ENCODE assay signal across 8 cellular contexts in genomic region chr11:407651-408080, GRCh38. TPM values are rescaled to one million over a fixed set of nuclear protein-coding genes. Genes with fewer than 3 reads are reported as not detected.
DNase-seq lines count a peak whose midpoint lies in the region; ATAC-seq, FAIRE-seq and TF ChIP-seq lines count a peak whose summit lies in the region.

No MANE protein-coding gene starts in this region.

- peaks cover 2% of the 10 kb centered on the region for H3K36me3 Mint-ChIP-seq in memory B cell

- H3K4me3 Mint-ChIP-seq in memory B cell, result peak overlapping the region; percentile 51

- no peak overlapping the region for H3K4me2 ChIP-seq in GM12878 (ENCODE audit: control insufficient read depth, insufficient read depth)

- H3K36me3 ChIP-seq in BJ (ENCODE audit: control insufficient read depth, insufficient read depth, low read length), result no peaks in the 10 kb centered on the region
- no peaks in the 10 kb centered on the region for H3K36me3 ChIP-seq in GM12878 (ENCODE audit: control insufficient read depth in 2 of 2, insufficient read depth in 2 of 2, low read length in 1 of 2)

- RAD21 ChIA-PET in GM12878 (lab: Charles Lee; ENCODE audit: unreplicated experiment), result interaction anchor here (0.8 to 2.4 kb wide), 6 partner anchors 20 to 139 kb away, joined by 3 to 17 read pairs (median 6); partner anchors contain the start of gene PTDSS2

- H3K9ac ChIP-seq in GM12878 (ENCODE audit: control insufficient read depth, insufficient read depth, low read length), result no peak overlapping the region

- TF ChIP-seq RAD21 in GM12878 (IDR thresholded peaks at IDR 0.05; ENCODE audit: insufficient read depth, low read depth, low read length), result no peak

- intact Hi-C loops in GM12878 (cut with micrococcal nuclease; ENCODE audit: unreplicated experiment), result no loop called here

- H3K9me3 Mint-ChIP-seq in memory B cell, result no peaks in the 10 kb centered on the region

- DNase-seq in BJ (ENCODE audit: low read depth), result no peak
- DNase-seq in GM12878 (ENCODE audit: low read depth, low spot score), result no peak
- no peak for DNase-seq in memory B cell (ENCODE audit: low spot score in 2 of 2)
- DNase-seq in NCI-H526 treated with DMSO at 0.1 percent for 48 hours (lab: John Stamatoyannopoulos, UW), result no peak
- DNase-seq in RCC 7860 (ENCODE audit: low spot score), result no peak
- DNase-seq in superior temporal gyrus (ENCODE audit: extremely low spot score), result no peak

- no peak for TF ChIP-seq CTCF in BJ (IDR thresholded peaks at IDR 0.05; ENCODE audit: insufficient read depth, low read depth, low read length)
- TF ChIP-seq CTCF in GM12878 (IDR thresholded peaks at IDR 0.05 in 2 of 3, conservative IDR thresholded peaks at IDR 0.05 in 1 of 3; ENCODE audit: control insufficient read depth in 2 of 3, extremely low read depth in 1 of 3, insufficient read depth in 1 of 3, low read depth in 3 of 3, low read length in 3 of 3), result no peak

- no peaks in the 10 kb centered on the region for H4K20me1 ChIP-seq in GM12878 (ENCODE audit: control insufficient read depth, insufficient read depth)

- peak overlapping the region; percentile 24 for H3K27ac Mint-ChIP-seq in memory B cell

- no TSS peak for BruUV-seq in GM12878 (replicated peaks; lab: Mats Ljungman, UMichigan)

- 72% methylated on average over 25 of the region's 28 CpGs for WGBS in GM12878 (ENCODE audit: insufficient coverage, insufficient replicate concordance, low lambda C conversion rate, missing lambda C conversion rate)

- no peaks in the 10 kb centered on the region for H3K9me3 ChIP-seq in GM12878 (replicated peaks; ENCODE audit: control insufficient read depth, insufficient read depth, low read length)

- POLR2A ChIA-PET in BJ (lab: Charles Lee), result interaction anchor here (0.6 to 0.7 kb wide), 3 partner anchors 9 to 52 kb away, joined by 3 to 17 read pairs (median 3); no protein-coding TSS in a partner anchor
- POLR2A ChIA-PET in GM12878 (lab: Charles Lee), result interaction anchor here (1.1 to 1.8 kb wide), 2 partner anchors 41 to 99 kb away, joined by 3 to 10 read pairs; partner anchors contain the start of gene RNH1

- H3K4me1 ChIP-seq in GM12878 (ENCODE audit: control insufficient read depth, insufficient read depth, low read length), result peaks cover 6% of the 10 kb centered on the region; the same call in 1 of the 2 replicates

- no peak for TF ChIP-seq POLR2A in GM12878 (IDR thresholded peaks at IDR 0.05; ENCODE audit: low read depth, low read length)

- no peaks in the 10 kb centered on the region for H3K27me3 Mint-ChIP-seq in memory B cell

- TF ChIP-seq EP300 in GM12878 (IDR thresholded peaks at IDR 0.05; ENCODE audit: borderline replicate concordance in 1 of 2, control insufficient read depth in 1 of 2, low read depth in 2 of 2, low read length in 2 of 2), result no peak

- H3K4me1 Mint-ChIP-seq in memory B cell, result peaks cover 6% of the 10 kb centered on the region

- H3K79me2 ChIP-seq in GM12878 (ENCODE audit: control insufficient read depth, insufficient read depth, low read length), result no peaks in the 10 kb centered on the region

- 0 out of 2 replicates have a peak overlapping the region, but pooled peaks have one; percentile 50 for H2AFZ ChIP-seq in GM12878 (ENCODE audit: control insufficient read depth, low read depth, low read length)

- CTCF ChIA-PET in BJ (lab: Yijun Ruan, JAX) (interaction anchor here (1.0 to 3.3 kb wide), 3 partner anchors 11 to 45 kb away, joined by 3 to 11 read pairs (median 7); no protein-coding TSS in a partner anchor), GM12878 (lab: Yijun Ruan, JAX) (interaction anchor here (1.0 to 2.1 kb wide), 2 partner anchors 42 to 46 kb away, joined by 4 to 19 read pairs; partner anchors contain the start of gene PTDSS2)

- in situ Hi-C loops in GM12878 (cut with MboI), result no loop called here

- peak; percentile 1 for ATAC-seq in GM18867 (IDR thresholded peaks at IDR 0.05; ENCODE audit: unreplicated experiment)
- ATAC-seq in GM12878, result no peak
- ATAC-seq in memory B cell (ENCODE audit: low read depth), result no peak
- no peak for ATAC-seq in GM21619 (IDR thresholded peaks at IDR 0.05; ENCODE audit: unreplicated experiment)

- FAIRE-seq in GM12878 (lab: Jason Lieb, UNC) (no peak), RCC 7860 (lab: Jason Lieb, UNC) (no peak)

- H3K4me3 ChIP-seq in BJ (ENCODE audit: low read depth, low read length) (peak overlapping the region; percentile 8; the same call in 1 of the 2 replicates), GM12878 (no peak overlapping the region)

- H3K27ac ChIP-seq in GM12878 (ENCODE audit: control insufficient read depth, insufficient read depth), result no peak overlapping the region

- H3K27me3 ChIP-seq in BJ (ENCODE audit: control insufficient read depth, insufficient read depth, low read length) (no peaks in the 10 kb centered on the region), GM12878 (replicated peaks in 1 of 2; ENCODE audit: control insufficient read depth in 2 of 2, insufficient read depth in 2 of 2, low read length in 1 of 2) (no peaks in the 10 kb centered on the region)

- SMC1A ChIA-PET in GM12878 (lab: Charles Lee; ENCODE audit: uncharacterized antibody, unreplicated experiment), result no interaction called here

RNA-seq across cellular contexts. Expression of gene SIGIRR, which starts 7.1 kb away (rescaled TPM):
- polyA plus RNA-seq in BJ (2011; rRNA removed), result 21.1 and 29.2 TPM in 2 replicates
- polyA minus RNA-seq in BJ (2011; rRNA and poly(A)+ RNA removed), result 4.8 and 7.2 TPM in 2 replicates
- total RNA-seq in GM12878 (2013; cell fraction: nucleolus; rRNA removed), result 3.3 and 3.7 TPM in 2 replicates
- 5.2 and 6.5 TPM in 2 replicates for total RNA-seq in GM12878 (2014; rRNA removed)
- 1.9 and 3.8 TPM in 2 replicates for total RNA-seq in GM12878 (2014; rRNA removed; fragmentation: Illumina TruSeq; extraction: Trizol)
- 10.1 and 10.9 TPM in 2 replicates for total RNA-seq in GM12878 (2021)
- 3.5 TPM for polyA plus RNA-seq in GM12878 (2011; ENCODE audit: low read depth)
- polyA plus RNA-seq in GM12878 (2011; rRNA removed), result 2.2 and 5.1 TPM in 2 replicates
- 8.6 and 12.4 TPM in 2 replicates for polyA plus RNA-seq in GM12878 (2011; cell fraction: cytosol; rRNA removed)
- polyA plus RNA-seq in GM12878 (2011; cell fraction: nucleus; rRNA removed), result 22.5 TPM in 2 replicates
- 8.7 and 14.5 TPM in 2 replicates for polyA plus RNA-seq in GM12878 (2012)
- polyA plus RNA-seq in GM12878 (2014; fragmentation: Illumina TruSeq; extraction: Trizol), result 0.82 and 1.7 TPM in 2 replicates
- polyA plus RNA-seq in GM12878 (2014; fragmentation: Nextera tagmentation; extraction: Ambion mirVana), result 1 to 10 TPM in 1 of 2 experiments, under 1 TPM in 1; 0.18 to 1.2 TPM
- polyA plus RNA-seq in GM12878 (2014; rRNA removed), result 10.5 and 10.8 TPM in 2 replicates
- 1 to 10 TPM; 5.2 to 7.2 TPM for polyA plus RNA-seq in GM12878 (2016; fragmentation: Nextera tagmentation; extraction: Ambion mirVana)
- 1.7 and 4.0 TPM in 2 replicates for polyA minus RNA-seq in GM12878 (2011; rRNA and poly(A)+ RNA removed)
- polyA minus RNA-seq in GM12878 (2011; cell fraction: cytosol; rRNA and poly(A)+ RNA removed), result 4.8 and 5.9 TPM in 2 replicates
- polyA minus RNA-seq in GM12878 (2011; cell fraction: nucleus; rRNA and poly(A)+ RNA removed), result 3.1 and 3.3 TPM in 2 replicates

RNA-seq across cellular contexts. Expression of gene PKP3, which starts 13.7 kb away (rescaled TPM):
- 0.42 and 0.86 TPM in 2 replicates for polyA plus RNA-seq in BJ (2011; rRNA removed)
- 0.41 and 0.52 TPM in 2 replicates for polyA minus RNA-seq in BJ (2011; rRNA and poly(A)+ RNA removed)
- not detected in 2 replicates for total RNA-seq in GM12878 (2013; cell fraction: nucleolus; rRNA removed)
- total RNA-seq in GM12878 (2014; rRNA removed), result not detected in 2 replicates
- total RNA-seq in GM12878 (2014; rRNA removed; fragmentation: Illumina TruSeq; extraction: Trizol), result not detected in 2 replicates
- 0.37 and 0.90 TPM in 2 replicates for total RNA-seq in GM12878 (2021)
- not detected for polyA plus RNA-seq in GM12878 (2011; ENCODE audit: low read depth)
- polyA plus RNA-seq in GM12878 (2011; rRNA removed), result not detected in 2 replicates
- polyA plus RNA-seq in GM12878 (2011; cell fraction: cytosol; rRNA removed), result 0.05 TPM in 1 of 2 replicates, not detected in the other
- 0.09 and 0.34 TPM in 2 replicates for polyA plus RNA-seq in GM12878 (2011; cell fraction: nucleus; rRNA removed)
- not detected in 2 replicates for polyA plus RNA-seq in GM12878 (2012)
- not detected in 2 replicates for polyA plus RNA-seq in GM12878 (2014; fragmentation: Illumina TruSeq; extraction: Trizol)
- not detected for polyA plus RNA-seq in GM12878 (2014; fragmentation: Nextera tagmentation; extraction: Ambion mirVana)
- 0.23 and 0.45 TPM in 2 replicates for polyA plus RNA-seq in GM12878 (2014; rRNA removed)
- polyA plus RNA-seq in GM12878 (2016; fragmentation: Nextera tagmentation; extraction: Ambion mirVana), result not detected
- not detected in 2 replicates for polyA minus RNA-seq in GM12878 (2011; rRNA and poly(A)+ RNA removed)
- polyA minus RNA-seq in GM12878 (2011; cell fraction: cytosol; rRNA and poly(A)+ RNA removed), result 1.5 and 2.1 TPM in 2 replicates
- polyA minus RNA-seq in GM12878 (2011; cell fraction: nucleus; rRNA and poly(A)+ RNA removed), result 0.12 and 1.2 TPM in 2 replicates

RNA-seq across cellular contexts. Expression of gene ANO9, which starts 34.1 kb away (rescaled TPM):
- polyA plus RNA-seq in BJ (2011; rRNA removed), result not detected in 2 replicates
- not detected in 2 replicates for polyA minus RNA-seq in BJ (2011; rRNA and poly(A)+ RNA removed)
- 106 and 107 TPM in 2 replicates for total RNA-seq in GM12878 (2013; cell fraction: nucleolus; rRNA removed)
- 16.3 and 19.8 TPM in 2 replicates for total RNA-seq in GM12878 (2014; rRNA removed)
- total RNA-seq in GM12878 (2014; rRNA removed; fragmentation: Illumina TruSeq; extraction: Trizol), result 7.6 and 9.4 TPM in 2 replicates
- total RNA-seq in GM12878 (2021), result 37.0 and 42.3 TPM in 2 replicates
- polyA plus RNA-seq in GM12878 (2011; ENCODE audit: low read depth), result 14.4 TPM
- 12.7 and 21.8 TPM in 2 replicates for polyA plus RNA-seq in GM12878 (2011; rRNA removed)
- polyA plus RNA-seq in GM12878 (2011; cell fraction: cytosol; rRNA removed), result 15.7 and 24.8 TPM in 2 replicates
- 445 and 483 TPM in 2 replicates for polyA plus RNA-seq in GM12878 (2011; cell fraction: nucleus; rRNA removed)
- polyA plus RNA-seq in GM12878 (2012), result 46.7 and 48.0 TPM in 2 replicates
- 3.0 and 9.5 TPM in 2 replicates for polyA plus RNA-seq in GM12878 (2014; fragmentation: Illumina TruSeq; extraction: Trizol)
- polyA plus RNA-seq in GM12878 (2014; fragmentation: Nextera tagmentation; extraction: Ambion mirVana), result 1 to 10 TPM in 1 of 2 experiments, under 1 TPM in 1; 0.21 to 1.6 TPM
- 42.1 and 51.0 TPM in 2 replicates for polyA plus RNA-seq in GM12878 (2014; rRNA removed)
- 10 to 100 TPM; 11.0 to 13.0 TPM for polyA plus RNA-seq in GM12878 (2016; fragmentation: Nextera tagmentation; extraction: Ambion mirVana)
- polyA minus RNA-seq in GM12878 (2011; rRNA and poly(A)+ RNA removed), result 7.8 and 14.5 TPM in 2 replicates
- 3.9 and 5.2 TPM in 2 replicates for polyA minus RNA-seq in GM12878 (2011; cell fraction: cytosol; rRNA and poly(A)+ RNA removed)
- 38.2 and 44.2 TPM in 2 replicates for polyA minus RNA-seq in GM12878 (2011; cell fraction: nucleus; rRNA and poly(A)+ RNA removed)

RNA-seq across cellular contexts. Expression of gene B4GALNT4, which starts 38.4 kb away (rescaled TPM):
- 3.0 and 5.4 TPM in 2 replicates for polyA plus RNA-seq in BJ (2011; rRNA removed)
- polyA minus RNA-seq in BJ (2011; rRNA and poly(A)+ RNA removed), result 0.71 and 1.9 TPM in 2 replicates
- 0.23 TPM in 1 of 2 replicates, not detected in the other for total RNA-seq in GM12878 (2013; cell fraction: nucleolus; rRNA removed)
- 0.06 and 1.4 TPM in 2 replicates for total RNA-seq in GM12878 (2014; rRNA removed)
- 0.18 TPM in 1 of 2 replicates, not detected in the other for total RNA-seq in GM12878 (2014; rRNA removed; fragmentation: Illumina TruSeq; extraction: Trizol)
- 0.29 and 0.74 TPM in 2 replicates for total RNA-seq in GM12878 (2021)
- polyA plus RNA-seq in GM12878 (2011; ENCODE audit: low read depth), result not detected
- polyA plus RNA-seq in GM12878 (2011; rRNA removed), result not detected in 2 replicates
- not detected in 2 replicates for polyA plus RNA-seq in GM12878 (2011; cell fraction: cytosol; rRNA removed)
- polyA plus RNA-seq in GM12878 (2011; cell fraction: nucleus; rRNA removed), result 0.07 TPM in 1 of 2 replicates, not detected in the other
- polyA plus RNA-seq in GM12878 (2012), result 0.24 TPM in 1 of 2 replicates, not detected in the other
- polyA plus RNA-seq in GM12878 (2014; fragmentation: Illumina TruSeq; extraction: Trizol), result 0.04 TPM in 1 of 2 replicates, not detected in the other
- not detected for polyA plus RNA-seq in GM12878 (2014; fragmentation: Nextera tagmentation; extraction: Ambion mirVana)
- 0.16 and 0.82 TPM in 2 replicates for polyA plus RNA-seq in GM12878 (2014; rRNA removed)
- not detected for polyA plus RNA-seq in GM12878 (2016; fragmentation: Nextera tagmentation; extraction: Ambion mirVana)
- polyA minus RNA-seq in GM12878 (2011; rRNA and poly(A)+ RNA removed), result not detected in 2 replicates
- not detected in 2 replicates for polyA minus RNA-seq in GM12878 (2011; cell fraction: cytosol; rRNA and poly(A)+ RNA removed)
- polyA minus RNA-seq in GM12878 (2011; cell fraction: nucleus; rRNA and poly(A)+ RNA removed), result not detected in 2 replicates

RNA-seq across cellular contexts. Expression of gene PTDSS2, which starts 42.4 kb away (rescaled TPM):
- polyA plus RNA-seq in BJ (2011; rRNA removed), result 18.1 and 25.8 TPM in 2 replicates
- polyA minus RNA-seq in BJ (2011; rRNA and poly(A)+ RNA removed), result 17.6 and 25.5 TPM in 2 replicates
- 62.9 and 72.6 TPM in 2 replicates for total RNA-seq in GM12878 (2013; cell fraction: nucleolus; rRNA removed)
- total RNA-seq in GM12878 (2014; rRNA removed), result 17.2 and 18.3 TPM in 2 replicates
- 4.8 and 6.6 TPM in 2 replicates for total RNA-seq in GM12878 (2014; rRNA removed; fragmentation: Illumina TruSeq; extraction: Trizol)
- total RNA-seq in GM12878 (2021), result 21.1 and 24.9 TPM in 2 replicates
- polyA plus RNA-seq in GM12878 (2011; ENCODE audit: low read depth), result 4.3 TPM
- 6.0 and 9.1 TPM in 2 replicates for polyA plus RNA-seq in GM12878 (2011; rRNA removed)
- polyA plus RNA-seq in GM12878 (2011; cell fraction: cytosol; rRNA removed), result 15.2 and 17.0 TPM in 2 replicates
- polyA plus RNA-seq in GM12878 (2011; cell fraction: nucleus; rRNA removed), result 92.1 and 99.5 TPM in 2 replicates
- 14.4 and 15.3 TPM in 2 replicates for polyA plus RNA-seq in GM12878 (2012)
- 6.1 and 9.9 TPM in 2 replicates for polyA plus RNA-seq in GM12878 (2014; fragmentation: Illumina TruSeq; extraction: Trizol)
- under 1 TPM; 0.39 to 0.66 TPM for polyA plus RNA-seq in GM12878 (2014; fragmentation: Nextera tagmentation; extraction: Ambion mirVana)
- 18.4 and 18.5 TPM in 2 replicates for polyA plus RNA-seq in GM12878 (2014; rRNA removed)
- polyA plus RNA-seq in GM12878 (2016; fragmentation: Nextera tagmentation; extraction: Ambion mirVana), result 10 to 100 TPM; 12.6 to 16.8 TPM
- 14.0 and 20.2 TPM in 2 replicates for polyA minus RNA-seq in GM12878 (2011; rRNA and poly(A)+ RNA removed)
- polyA minus RNA-seq in GM12878 (2011; cell fraction: cytosol; rRNA and poly(A)+ RNA removed), result 3.5 and 4.7 TPM in 2 replicates
- polyA minus RNA-seq in GM12878 (2011; cell fraction: nucleus; rRNA and poly(A)+ RNA removed), result 14.5 and 26.6 TPM in 2 replicates
